Comparison of ENCODE assay signal across 1 cellular context in genomic region chr16:71585318-71585703, GRCh38.
A peak's percentile ranks its signal among the peaks of the same experiment; 100 is the strongest.
TF ChIP-seq lines count a peak whose summit lies in the region.

No MANE protein-coding gene starts in this region.

TF ChIP-seq in HepG2, 621 proteins besides CTCF, POLR2A, EP300 and RAD21 (continued from another document and continues in another):
- TF ChIP-seq CEBPZ (IDR thresholded peaks at IDR 0.05; ENCODE audit: low read length) = no peak
- no peak; the same call in 1 of the 2 replicates for TF ChIP-seq ZNF770 (CRISPR knock-in tag; IDR thresholded peaks at IDR 0.05)
- peak; percentile 64 for TF ChIP-seq ZNF609 (CRISPR knock-in tag; IDR thresholded peaks at IDR 0.05; ENCODE audit: borderline replicate concordance)
- peak; percentile 85 for TF ChIP-seq MIXL1 (CRISPR knock-in tag; IDR thresholded peaks at IDR 0.05)
- TF ChIP-seq MIER3 (CRISPR knock-in tag; IDR thresholded peaks at IDR 0.05; ENCODE audit: borderline replicate concordance) = 0 out of 2 replicates have a peak, but pooled peaks have one; percentile 10
- TF ChIP-seq MTF2 (CRISPR knock-in tag; IDR thresholded peaks at IDR 0.05; ENCODE audit: borderline replicate concordance) = no peak
- TF ChIP-seq IRF2 (CRISPR knock-in tag; IDR thresholded peaks at IDR 0.05) = peak; percentile 71
- TF ChIP-seq FOXC1 (CRISPR knock-in tag; IDR thresholded peaks at IDR 0.05; ENCODE audit: borderline replicate concordance) = no peak
- TF ChIP-seq REPIN1 (CRISPR knock-in tag; IDR thresholded peaks at IDR 0.05; ENCODE audit: borderline replicate concordance, low read depth) = 0 out of 2 replicates have a peak, but pooled peaks have one; percentile 42
- peak; percentile 64; the same call in 1 of the 2 replicates for TF ChIP-seq ZNF331 (CRISPR knock-in tag; IDR thresholded peaks at IDR 0.05)
- TF ChIP-seq TOE1 (CRISPR knock-in tag; IDR thresholded peaks at IDR 0.05) = 0 out of 2 replicates have a peak, but pooled peaks have one; percentile 54
- 0 out of 2 replicates have a peak, but pooled peaks have one; percentile 27 for TF ChIP-seq ZNF607 (CRISPR knock-in tag; IDR thresholded peaks at IDR 0.05; ENCODE audit: borderline replicate concordance)
- TF ChIP-seq FOXJ3 (CRISPR knock-in tag; IDR thresholded peaks at IDR 0.05; ENCODE audit: borderline replicate concordance) = peak; percentile 32; the same call in 1 of the 2 replicates
- no peak for TF ChIP-seq HIVEP1 (CRISPR knock-in tag; IDR thresholded peaks at IDR 0.05)
- TF ChIP-seq FOXP1 (IDR thresholded peaks at IDR 0.05) = no peak
- TF ChIP-seq FOXP1 (CRISPR knock-in tag; IDR thresholded peaks at IDR 0.05) = peak; percentile 90
- TF ChIP-seq ZNF274 (CRISPR knock-in tag; IDR thresholded peaks at IDR 0.05) = no peak
- peak; percentile 93 for TF ChIP-seq PAXIP1 (CRISPR knock-in tag; conservative IDR thresholded peaks at IDR 0.05)
- TF ChIP-seq RARA (CRISPR knock-in tag; IDR thresholded peaks at IDR 0.05) = peak; percentile 40; the same call in 1 of the 2 replicates
- TF ChIP-seq CEBPG (CRISPR knock-in tag; IDR thresholded peaks at IDR 0.05) = peak; percentile 81
- TF ChIP-seq ATF4 (CRISPR knock-in tag; IDR thresholded peaks at IDR 0.05) = peak in 1 of 2 experiments; percentile 80; a peak in 1 of 4 replicates
- TF ChIP-seq ZBTB43 (CRISPR knock-in tag; conservative IDR thresholded peaks at IDR 0.05) = peak; percentile 51; the same call in 1 of the 2 replicates
- TF ChIP-seq STAG1 (CRISPR knock-in tag; IDR thresholded peaks at IDR 0.05) = no peak
- TF ChIP-seq SP5 (CRISPR knock-in tag; IDR thresholded peaks at IDR 0.05; ENCODE audit: borderline replicate concordance, low read depth) = peak; percentile 12; the same call in 1 of the 2 replicates
- TF ChIP-seq HNF1A (IDR thresholded peaks at IDR 0.05; ENCODE audit: low read depth) = peak; percentile 36; the same call in 1 of the 2 replicates
- no peak; the same call in 1 of the 2 replicates for TF ChIP-seq HNF1A (CRISPR knock-in tag; IDR thresholded peaks at IDR 0.05; ENCODE audit: borderline replicate concordance)
- no peak for TF ChIP-seq ZNF605 (CRISPR knock-in tag; IDR thresholded peaks at IDR 0.05)
- peak; percentile 79 for TF ChIP-seq ARID5B (CRISPR knock-in tag; IDR thresholded peaks at IDR 0.05)
- TF ChIP-seq ELF1 (CRISPR knock-in tag; IDR thresholded peaks at IDR 0.05) = peak; percentile 66; the same call in 1 of the 2 replicates
